Comparison of ENCODE assay signal across 8 cellular contexts in the genomic region with DNA sequence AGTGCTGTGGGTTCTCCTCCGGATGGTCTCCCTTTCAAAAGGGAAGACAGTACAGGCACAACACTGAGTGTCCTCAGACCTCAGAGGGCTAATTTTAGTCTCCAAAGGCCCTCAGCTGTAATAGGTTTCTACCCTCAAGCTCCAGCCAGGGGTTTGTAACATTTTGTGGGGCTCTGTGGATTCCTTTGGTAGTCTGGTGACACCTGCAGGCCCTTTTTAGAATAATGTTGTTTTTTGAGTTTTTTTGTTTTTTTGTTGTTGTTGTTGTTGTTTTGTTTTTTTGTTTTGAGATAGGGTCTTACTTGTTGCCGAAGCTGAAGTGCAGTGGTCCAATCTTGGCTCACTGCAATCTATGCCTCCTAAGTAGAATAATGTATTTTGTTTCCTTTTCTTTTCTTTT. TPM values are rescaled to one million over a fixed set of nuclear protein-coding genes. Genes with fewer than 3 reads are reported as not detected.
DNase-seq lines count a peak whose midpoint lies in the region; ATAC-seq and TF ChIP-seq lines count a peak whose summit lies in the region.

No MANE protein-coding gene starts in this region.

- TF ChIP-seq POLR2A in testis (IDR thresholded peaks at IDR 0.05) = no peak

- no peaks in the 10 kb centered on the region for H3K9me3 ChIP-seq in testis

- DNase-seq in DMS53 (lab: John Stamatoyannopoulos, UW) (peak; percentile 42), DMS53 treated with DMSO at 0.1 percent for 48 hours (lab: John Stamatoyannopoulos, UW; ENCODE audit: unreplicated experiment) (no peak), RPMI7951 (ENCODE audit: low read depth) (peak; percentile 33), foreskin fibroblast (peak in 1 of 2 donors; percentile 52), testis (no peak)
- DNase-seq in activated CD8-positive, alpha-beta memory T cell treated with anti-CD3 and anti-CD28 coated beads, Interleukin-2, amount 50 U/mL, for 4 hours = no peak

- no peak for ATAC-seq in GM21381 (IDR thresholded peaks at IDR 0.05; ENCODE audit: unreplicated experiment)
- no peak for ATAC-seq in GM19395 (IDR thresholded peaks at IDR 0.05; ENCODE audit: unreplicated experiment)

- no peaks in the 10 kb centered on the region for H3K27me3 ChIP-seq in testis

- H3K4me3 ChIP-seq in foreskin fibroblast (ENCODE audit: low read depth in 1 of 2, low read length in 2 of 2) (no peak overlapping the region), testis (no peak overlapping the region)

- H3K36me3 ChIP-seq in testis (ENCODE audit: low read depth, missing control alignments) = no peaks in the 10 kb centered on the region

- 50 to 69% methylated on average over 2 of the region's 2 CpGs for WGBS in testis, 2 donors

- peak; percentile 20 for TF ChIP-seq CTCF in foreskin fibroblast (IDR thresholded peaks at IDR 0.05; ENCODE audit: low read depth, low read length)
- peak; percentile 38 to 43 (median 39) for TF ChIP-seq CTCF in testis (IDR thresholded peaks at IDR 0.05)

- no peak overlapping the region for H3K27ac ChIP-seq in testis

- intact Hi-C loops in testis (cut with DNase I; ENCODE audit: low total_unique reads) = loop anchor here (10.0 kb wide), 1 partner anchor 79 kb away; no protein-coding TSS in a partner anchor

- H3K4me1 ChIP-seq in testis = no peaks in the 10 kb centered on the region

RNA-seq across cellular contexts. Expression of a gene that starts 15.0 kb away (rescaled TPM):
- 6.4 and 7.0 TPM in 2 replicates for total RNA-seq in RPMI7951 (2014; rRNA removed; shearing (Covaris generic))
- total RNA-seq in testis = 10 to 100 TPM; 35.8 to 36.2 TPM
- polyA plus RNA-seq in testis (ENCODE audit: insufficient read depth, low read depth, low replicate concordance) = 26.6 TPM

RNA-seq across cellular contexts. Expression of a gene that starts 34.5 kb away (rescaled TPM):
- total RNA-seq in RPMI7951 (2014; rRNA removed; shearing (Covaris generic)) = 6.6 and 8.1 TPM in 2 replicates
- 10 to 100 TPM; 16.3 to 17.4 TPM for total RNA-seq in testis
- 26.0 TPM for polyA plus RNA-seq in testis (ENCODE audit: insufficient read depth, low read depth, low replicate concordance)

Comparison
In these comparisons a context has a peak if more than half of its experiments do, and no peak if none do; other contexts are left out.
1. DNase-seq: peak in DMS53 (single experiment) and RPMI7951 (single experiment); none in DMS53 treated with DMSO at 0.1 percent for 48 hours (single experiment), testis (single experiment) and activated CD8-positive, alpha-beta memory T cell treated with anti-CD3 and anti-CD28 coated beads, Interleukin-2, amount 50 U/mL, for 4 hours (single experiment).